In the genomic region with DNA sequence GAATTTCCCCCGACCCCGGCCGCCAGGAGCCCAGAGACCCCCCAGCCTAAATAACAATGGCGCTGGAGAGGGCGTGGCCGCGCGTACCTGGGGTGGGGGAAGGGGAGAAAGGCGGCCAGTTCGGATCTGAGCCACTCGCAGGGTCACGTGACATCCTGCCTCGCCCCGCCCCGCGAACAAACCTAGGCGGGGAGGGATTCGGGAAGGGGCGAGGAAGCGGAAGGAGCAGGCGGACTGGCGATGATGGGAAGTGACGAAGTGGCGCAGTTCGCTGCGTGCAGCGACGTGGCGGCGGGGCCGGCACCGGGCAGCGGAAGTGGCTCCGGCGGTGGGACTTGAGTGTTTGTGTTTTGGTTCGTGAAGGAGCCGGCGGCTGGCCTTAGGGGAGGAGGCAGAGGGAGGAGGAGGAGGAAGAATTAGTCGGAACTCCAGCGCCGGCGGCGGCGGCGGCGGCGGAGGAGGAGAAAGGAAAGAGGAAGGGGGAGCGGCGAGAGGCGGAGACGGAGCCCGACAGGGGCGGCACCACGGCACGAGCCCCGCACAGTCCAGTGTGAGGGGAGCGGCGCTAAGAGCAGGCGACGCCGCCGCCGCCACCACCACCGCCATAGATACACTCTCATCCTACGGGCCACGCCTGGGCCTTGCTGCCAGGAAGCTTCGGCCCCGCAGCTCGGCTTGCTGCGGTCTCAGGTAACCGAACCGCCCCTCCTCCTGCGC, we compare ENCODE assay signal across 1 cellular context.
TF ChIP-seq lines count a peak whose summit lies in the region.

A gene with protein sequence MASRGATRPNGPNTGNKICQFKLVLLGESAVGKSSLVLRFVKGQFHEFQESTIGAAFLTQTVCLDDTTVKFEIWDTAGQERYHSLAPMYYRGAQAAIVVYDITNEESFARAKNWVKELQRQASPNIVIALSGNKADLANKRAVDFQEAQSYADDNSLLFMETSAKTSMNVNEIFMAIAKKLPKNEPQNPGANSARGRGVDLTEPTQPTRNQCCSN (plus strand): TSS at position 266 of the 717 bp plus-strand sequence. CDS start 3,802 bp downstream, outside the sequence.

TF ChIP-seq in GM12878, 131 proteins besides CTCF, POLR2A, EP300 and RAD21 (continued from another document):
- TF ChIP-seq, protein P1, sequence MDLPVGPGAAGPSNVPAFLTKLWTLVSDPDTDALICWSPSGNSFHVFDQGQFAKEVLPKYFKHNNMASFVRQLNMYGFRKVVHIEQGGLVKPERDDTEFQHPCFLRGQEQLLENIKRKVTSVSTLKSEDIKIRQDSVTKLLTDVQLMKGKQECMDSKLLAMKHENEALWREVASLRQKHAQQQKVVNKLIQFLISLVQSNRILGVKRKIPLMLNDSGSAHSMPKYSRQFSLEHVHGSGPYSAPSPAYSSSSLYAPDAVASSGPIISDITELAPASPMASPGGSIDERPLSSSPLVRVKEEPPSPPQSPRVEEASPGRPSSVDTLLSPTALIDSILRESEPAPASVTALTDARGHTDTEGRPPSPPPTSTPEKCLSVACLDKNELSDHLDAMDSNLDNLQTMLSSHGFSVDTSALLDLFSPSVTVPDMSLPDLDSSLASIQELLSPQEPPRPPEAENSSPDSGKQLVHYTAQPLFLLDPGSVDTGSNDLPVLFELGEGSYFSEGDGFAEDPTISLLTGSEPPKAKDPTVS (IDR thresholded peaks at IDR 0.05; ENCODE audit: low read depth, low read length) = no peak
- TF ChIP-seq, protein P2, sequence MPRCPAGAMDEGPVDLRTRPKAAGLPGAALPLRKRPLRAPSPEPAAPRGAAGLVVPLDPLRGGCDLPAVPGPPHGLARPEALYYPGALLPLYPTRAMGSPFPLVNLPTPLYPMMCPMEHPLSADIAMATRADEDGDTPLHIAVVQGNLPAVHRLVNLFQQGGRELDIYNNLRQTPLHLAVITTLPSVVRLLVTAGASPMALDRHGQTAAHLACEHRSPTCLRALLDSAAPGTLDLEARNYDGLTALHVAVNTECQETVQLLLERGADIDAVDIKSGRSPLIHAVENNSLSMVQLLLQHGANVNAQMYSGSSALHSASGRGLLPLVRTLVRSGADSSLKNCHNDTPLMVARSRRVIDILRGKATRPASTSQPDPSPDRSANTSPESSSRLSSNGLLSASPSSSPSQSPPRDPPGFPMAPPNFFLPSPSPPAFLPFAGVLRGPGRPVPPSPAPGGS (IDR thresholded peaks at IDR 0.05; ENCODE audit: borderline replicate concordance, insufficient read depth, low read depth, low read length, poor library complexity, severe bottlenecking) = peak; percentile 30
- peak; percentile 27 for TF ChIP-seq CBX5 (IDR thresholded peaks at IDR 0.05; ENCODE audit: low read depth)
- TF ChIP-seq SUPT20H (IDR thresholded peaks at IDR 0.05; ENCODE audit: borderline replicate concordance, control insufficient read depth, low read depth, low read length) = no peak
- TF ChIP-seq, protein P3, sequence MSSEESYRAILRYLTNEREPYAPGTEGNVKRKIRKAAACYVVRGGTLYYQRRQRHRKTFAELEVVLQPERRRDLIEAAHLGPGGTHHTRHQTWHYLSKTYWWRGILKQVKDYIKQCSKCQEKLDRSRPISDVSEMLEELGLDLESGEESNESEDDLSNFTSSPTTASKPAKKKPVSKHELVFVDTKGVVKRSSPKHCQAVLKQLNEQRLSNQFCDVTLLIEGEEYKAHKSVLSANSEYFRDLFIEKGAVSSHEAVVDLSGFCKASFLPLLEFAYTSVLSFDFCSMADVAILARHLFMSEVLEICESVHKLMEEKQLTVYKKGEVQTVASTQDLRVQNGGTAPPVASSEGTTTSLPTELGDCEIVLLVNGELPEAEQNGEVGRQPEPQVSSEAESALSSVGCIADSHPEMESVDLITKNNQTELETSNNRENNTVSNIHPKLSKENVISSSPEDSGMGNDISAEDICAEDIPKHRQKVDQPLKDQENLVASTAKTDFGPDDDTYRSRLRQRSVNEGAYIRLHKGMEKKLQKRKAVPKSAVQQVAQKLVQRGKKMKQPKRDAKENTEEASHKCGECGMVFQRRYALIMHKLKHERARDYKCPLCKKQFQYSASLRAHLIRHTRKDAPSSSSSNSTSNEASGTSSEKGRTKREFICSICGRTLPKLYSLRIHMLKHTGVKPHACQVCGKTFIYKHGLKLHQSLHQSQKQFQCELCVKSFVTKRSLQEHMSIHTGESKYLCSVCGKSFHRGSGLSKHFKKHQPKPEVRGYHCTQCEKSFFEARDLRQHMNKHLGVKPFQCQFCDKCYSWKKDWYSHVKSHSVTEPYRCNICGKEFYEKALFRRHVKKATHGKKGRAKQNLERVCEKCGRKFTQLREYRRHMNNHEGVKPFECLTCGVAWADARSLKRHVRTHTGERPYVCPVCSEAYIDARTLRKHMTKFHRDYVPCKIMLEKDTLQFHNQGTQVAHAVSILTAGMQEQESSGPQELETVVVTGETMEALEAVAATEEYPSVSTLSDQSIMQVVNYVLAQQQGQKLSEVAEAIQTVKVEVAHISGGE (CRISPR knock-in tag; IDR thresholded peaks at IDR 0.05) = peak; percentile 74
- TF ChIP-seq, protein P4, sequence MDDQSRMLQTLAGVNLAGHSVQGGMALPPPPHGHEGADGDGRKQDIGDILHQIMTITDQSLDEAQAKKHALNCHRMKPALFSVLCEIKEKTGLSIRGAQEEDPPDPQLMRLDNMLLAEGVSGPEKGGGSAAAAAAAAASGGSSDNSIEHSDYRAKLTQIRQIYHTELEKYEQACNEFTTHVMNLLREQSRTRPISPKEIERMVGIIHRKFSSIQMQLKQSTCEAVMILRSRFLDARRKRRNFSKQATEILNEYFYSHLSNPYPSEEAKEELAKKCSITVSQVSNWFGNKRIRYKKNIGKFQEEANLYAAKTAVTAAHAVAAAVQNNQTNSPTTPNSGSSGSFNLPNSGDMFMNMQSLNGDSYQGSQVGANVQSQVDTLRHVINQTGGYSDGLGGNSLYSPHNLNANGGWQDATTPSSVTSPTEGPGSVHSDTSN (IDR thresholded peaks at IDR 0.05; ENCODE audit: insufficient replicate concordance, low read depth, low read length) = no peak
- TF ChIP-seq, protein P5, sequence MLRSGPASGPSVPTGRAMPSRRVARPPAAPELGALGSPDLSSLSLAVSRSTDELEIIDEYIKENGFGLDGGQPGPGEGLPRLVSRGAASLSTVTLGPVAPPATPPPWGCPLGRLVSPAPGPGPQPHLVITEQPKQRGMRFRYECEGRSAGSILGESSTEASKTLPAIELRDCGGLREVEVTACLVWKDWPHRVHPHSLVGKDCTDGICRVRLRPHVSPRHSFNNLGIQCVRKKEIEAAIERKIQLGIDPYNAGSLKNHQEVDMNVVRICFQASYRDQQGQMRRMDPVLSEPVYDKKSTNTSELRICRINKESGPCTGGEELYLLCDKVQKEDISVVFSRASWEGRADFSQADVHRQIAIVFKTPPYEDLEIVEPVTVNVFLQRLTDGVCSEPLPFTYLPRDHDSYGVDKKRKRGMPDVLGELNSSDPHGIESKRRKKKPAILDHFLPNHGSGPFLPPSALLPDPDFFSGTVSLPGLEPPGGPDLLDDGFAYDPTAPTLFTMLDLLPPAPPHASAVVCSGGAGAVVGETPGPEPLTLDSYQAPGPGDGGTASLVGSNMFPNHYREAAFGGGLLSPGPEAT (IDR thresholded peaks at IDR 0.05; ENCODE audit: low read depth) = no peak; the same call in 1 of the 2 replicates
- peak; percentile 76; the same call in 1 of the 2 replicates for TF ChIP-seq SPI1 (IDR thresholded peaks at IDR 0.05; ENCODE audit: borderline replicate concordance, insufficient read depth, low read depth, low read length)
- TF ChIP-seq, protein P6, sequence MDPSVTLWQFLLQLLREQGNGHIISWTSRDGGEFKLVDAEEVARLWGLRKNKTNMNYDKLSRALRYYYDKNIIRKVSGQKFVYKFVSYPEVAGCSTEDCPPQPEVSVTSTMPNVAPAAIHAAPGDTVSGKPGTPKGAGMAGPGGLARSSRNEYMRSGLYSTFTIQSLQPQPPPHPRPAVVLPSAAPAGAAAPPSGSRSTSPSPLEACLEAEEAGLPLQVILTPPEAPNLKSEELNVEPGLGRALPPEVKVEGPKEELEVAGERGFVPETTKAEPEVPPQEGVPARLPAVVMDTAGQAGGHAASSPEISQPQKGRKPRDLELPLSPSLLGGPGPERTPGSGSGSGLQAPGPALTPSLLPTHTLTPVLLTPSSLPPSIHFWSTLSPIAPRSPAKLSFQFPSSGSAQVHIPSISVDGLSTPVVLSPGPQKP (IDR thresholded peaks at IDR 0.05; ENCODE audit: low read depth, low read length) = no peak; the same call in 1 of the 2 replicates
- TF ChIP-seq BHLHE40 (IDR thresholded peaks at IDR 0.05; ENCODE audit: borderline replicate concordance in 1 of 2, low read depth in 2 of 2, low read length in 1 of 2) = peak; percentile 84 to 95
